Comparison of ENCODE assay signal across 1 cellular context in genomic region chr10:113907166-113907565, GRCh38.
TF ChIP-seq lines count a peak whose summit lies in the region.

No MANE protein-coding gene starts in this region.

TF ChIP-seq in HEK293, 187 proteins besides CTCF, POLR2A, EP300 and RAD21 (continued from another document):
- peak; percentile 87 for TF ChIP-seq PRDM6 (tag by site-specific recombination; IDR thresholded peaks at IDR 0.05)
- 0 out of 2 replicates have a peak, but pooled peaks have one; percentile 23 for TF ChIP-seq TRIM28 (IDR thresholded peaks at IDR 0.05; ENCODE audit: borderline replicate concordance, low read length)
